Comparison of ENCODE assay signal across 29 cellular contexts in genomic region chr5:79713727-79714126, GRCh38. TPM values are rescaled to one million over a fixed set of nuclear protein-coding genes. Genes with fewer than 3 reads are reported as not detected.
DNase-seq lines count a peak whose midpoint lies in the region; ATAC-seq, FAIRE-seq and TF ChIP-seq lines count a peak whose summit lies in the region.
"Had no signal": no experiment of that assay in that cellular context is flagged by ENCODE, and none has a peak within 500 bp of the region (broad histone marks: within the 10 kb centered on the region; RNA-seq: fewer than 3 reads in every experiment).

No MANE protein-coding gene starts in this region.

- DNase-seq in left ventricle myocardium inferior (no peak), right atrium auricular region (ENCODE audit: low spot score) (no peak), bronchial epithelial cell (ENCODE audit: low read depth) (no peak), psoas muscle (no peak), iPS-NIHi7 (ENCODE audit: extremely low spot score) (no peak)
- DNase-seq: 8988T; ACHN; BE2C; C1 segment of cervical spinal cord; CD4-positive, alpha-beta memory T cell; CD4-positive, CD25-positive, alpha-beta regulatory T cell; CD8-positive, alpha-beta memory T cell; COR-L47; DMS 273 treated with DMSO at 0.1 percent for 48 hours; DMS153; DMS53; DMS79; DND-41; EL; GDM1 had no signal

- H3K27me3 ChIP-seq in left ventricle myocardium inferior (ENCODE audit: low read depth) (no peaks in the 10 kb centered on the region), right atrium auricular region (no peaks in the 10 kb centered on the region), bronchial epithelial cell (ENCODE audit: control insufficient read depth, insufficient read depth, low read length) (no peaks in the 10 kb centered on the region), psoas muscle (ENCODE audit: insufficient read depth in 3 of 3, low read length in 2 of 3) (no peaks in the 10 kb centered on the region), skeletal muscle tissue (ENCODE audit: control insufficient read depth in 3 of 3, insufficient read depth in 3 of 3, low read length in 3 of 3) (no peaks in the 10 kb centered on the region)
- H3K27me3 ChIP-seq: BE2C, BLaER1 had no signal

- peak; percentile 66 to 86 (median 79) for ATAC-seq in psoas muscle
- no peak for ATAC-seq in HG02623 (IDR thresholded peaks at IDR 0.05; ENCODE audit: unreplicated experiment)
- no peak for ATAC-seq in GM18511 (IDR thresholded peaks at IDR 0.05; ENCODE audit: unreplicated experiment)
- ATAC-seq: GM12878 had no signal

- H3K9ac ChIP-seq in skeletal muscle tissue (ENCODE audit: low read depth in 1 of 3, low read length in 3 of 3), result no peak overlapping the region
- H3K9ac ChIP-seq: BLaER1 had no signal

- 47 to 69% (median 48%) methylated on average over 7 of the region's 7 CpGs for WGBS in psoas muscle, 3 donors

- peaks cover 71% of the 10 kb centered on the region for H3K4me1 ChIP-seq in left ventricle myocardium inferior
- no peaks in the 10 kb centered on the region for H3K4me1 ChIP-seq in right atrium auricular region
- H3K4me1 ChIP-seq in psoas muscle, result peaks cover 47% of the 10 kb centered on the region
- H3K4me1 ChIP-seq in skeletal muscle tissue (ENCODE audit: control insufficient read depth in 3 of 3, insufficient read depth in 3 of 3, low read length in 3 of 3), result peaks cover 12 to 21% (median 16%) of the 10 kb centered on the region in 3 donors
- H3K4me1 ChIP-seq: BE2C had no signal

- H3K27ac ChIP-seq in left ventricle myocardium inferior (replicated peaks) (peak overlapping the region; percentile 53), right atrium auricular region (peak overlapping the region in 1 of 2 donors; percentile 7), psoas muscle (peak overlapping the region; percentile 69), skeletal muscle tissue (ENCODE audit: low read depth, low read length) (peak overlapping the region; percentile 13)
- H3K27ac ChIP-seq: BLaER1 had no signal

- FAIRE-seq in bronchial epithelial cell (lab: Jason Lieb, UNC), result peak; percentile 47
- FAIRE-seq: A204.1, GM12878, GM12892, GM18507, GM19239 had no signal

- intact Hi-C loops in left ventricle myocardium inferior (cut with micrococcal nuclease) (no loop called here), psoas muscle (cut with DNase I) (no loop called here)

- TF ChIP-seq CTCF in left ventricle myocardium inferior (IDR thresholded peaks at IDR 0.05; ENCODE audit: borderline replicate concordance) (no peak), right atrium auricular region (IDR thresholded peaks at IDR 0.05) (no peak), bronchial epithelial cell (IDR thresholded peaks at IDR 0.05; ENCODE audit: insufficient read depth, low read length, severe bottlenecking) (no peak), psoas muscle (IDR thresholded peaks at IDR 0.05) (no peak)

- H3K36me3 ChIP-seq in left ventricle myocardium inferior, result peaks cover 4% of the 10 kb centered on the region
- no peaks in the 10 kb centered on the region for H3K36me3 ChIP-seq in right atrium auricular region
- H3K36me3 ChIP-seq in bronchial epithelial cell (ENCODE audit: control insufficient read depth, insufficient read depth, low read length), result no peaks in the 10 kb centered on the region
- H3K36me3 ChIP-seq in psoas muscle (ENCODE audit: insufficient read depth in 1 of 2, low read depth in 1 of 2), result peaks cover 0 to 3% of the 10 kb centered on the region in 2 donors
- peaks cover 0 to 3% (median 0%) of the 10 kb centered on the region in 3 donors for H3K36me3 ChIP-seq in skeletal muscle tissue (ENCODE audit: control insufficient read depth in 3 of 3, insufficient read depth in 3 of 3, low read length in 3 of 3)
- H3K36me3 ChIP-seq: BE2C, BLaER1 had no signal

- peaks cover under 1% of the 10 kb centered on the region for H3K9me3 ChIP-seq in left ventricle myocardium inferior (replicated peaks)
- no peaks in the 10 kb centered on the region for H3K9me3 ChIP-seq in right atrium auricular region
- H3K9me3 ChIP-seq in psoas muscle, result no peaks in the 10 kb centered on the region
- H3K9me3 ChIP-seq in skeletal muscle tissue (ENCODE audit: control insufficient read depth in 3 of 3, low read length in 3 of 3), result no peaks in the 10 kb centered on the region
- H3K9me3 ChIP-seq: BE2C had no signal

- H3K4me3 ChIP-seq in left ventricle myocardium inferior, result no peak overlapping the region
- no peak overlapping the region for H3K4me3 ChIP-seq in right atrium auricular region
- H3K4me3 ChIP-seq in bronchial epithelial cell (ENCODE audit: low read depth, low read length), result no peak overlapping the region
- H3K4me3 ChIP-seq in psoas muscle, result no peak overlapping the region
- H3K4me3 ChIP-seq in skeletal muscle tissue (ENCODE audit: low read length in 3 of 3), result no peak overlapping the region
- H3K4me3 ChIP-seq: BLaER1, GM12878 had no signal

RNA-seq across cellular contexts. Expression of gene CMYA5, which starts 24.1 kb away (rescaled TPM):
- total RNA-seq in left ventricle myocardium inferior (1,210 TPM), right atrium auricular region (1,000 to 10,000 TPM; 1,199 to 1,662 TPM), bronchial epithelial cell (0.26 and 0.77 TPM in 2 replicates), psoas muscle (1,000 to 10,000 TPM; 1,174 to 1,472 (median 1,378) TPM), skeletal muscle tissue (93.9 TPM)
- polyA plus RNA-seq in psoas muscle, result 1,000 to 10,000 TPM in 1 of 3 donors, 100 to 1,000 TPM in 2; 290 to 1,216 (median 790) TPM

Comparison
In these comparisons a context has a peak if more than half of its experiments do, and no peak if none do; other contexts are left out.
1. ATAC-seq: peak in psoas muscle (4 of 4); none in HG02623 (single experiment) and GM18511 (single experiment).
2. RNA of gene CMYA5, which starts 24.1 kb away (total RNA-seq): 1,199 to 1,662 TPM in right atrium auricular region, 1,174 to 1,472 TPM in psoas muscle, 1,210 TPM in left ventricle myocardium inferior (single experiment) and 93.9 TPM in skeletal muscle tissue (single experiment); 0.26 to 0.77 TPM in bronchial epithelial cell; every median in the first group is over 10 times any median in the second.